In the genomic region with DNA sequence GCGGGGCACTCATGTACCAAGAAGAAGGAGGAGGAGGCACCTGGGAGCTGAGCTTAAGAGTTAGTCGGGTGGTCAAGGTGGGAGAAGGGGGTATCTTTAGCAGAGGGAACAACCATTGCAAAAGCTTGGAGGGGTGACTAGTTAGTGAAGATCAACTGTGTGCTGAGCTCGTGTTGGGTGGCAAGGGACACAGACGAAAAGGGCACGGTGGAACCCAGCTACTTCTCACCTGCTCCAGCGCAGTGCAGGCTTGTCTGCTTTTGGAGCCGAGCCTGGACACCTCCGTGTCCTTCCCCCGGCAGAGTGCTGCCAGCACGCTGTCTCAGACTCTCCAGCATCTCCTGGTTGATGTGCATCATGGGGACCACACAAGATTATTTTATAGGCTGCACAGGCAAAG, we compare ENCODE assay signal across 25 cellular contexts.
A peak's percentile ranks its signal among the peaks of the same experiment; 100 is the strongest.
DNase-seq lines count a peak whose midpoint lies in the region; ATAC-seq and TF ChIP-seq lines count a peak whose summit lies in the region.
"Had no signal": no experiment of that assay in that cellular context is flagged by ENCODE, and none has a peak within 500 bp of the region (broad histone marks: within the 10 kb centered on the region; RNA-seq: fewer than 3 reads in every experiment).

No MANE protein-coding gene starts in this region.

- peak overlapping the region; percentile 46 for H2BK5ac ChIP-seq in neuronal stem cell (ENCODE audit: low read length)

- no peaks in the 10 kb centered on the region for H3K36me3 Mint-ChIP-seq in chondrocyte (ENCODE audit: low read depth)

- no peak overlapping the region for H3K4me3 Mint-ChIP-seq in chondrocyte (ENCODE audit: unreplicated experiment)
- H3K4me3 Mint-ChIP-seq: activated CD4-positive, alpha-beta T cell treated with anti-CD3 and anti-CD28 coated beads, Interleukin-2, amount 10 ng/mL, durations not matched to agents 24 days and 14 days; activated T-helper 1 cell treated with anti-CD3 and anti-CD28 coated beads, Interleukin-12 subunit alpha, Interleukin-12 subunit beta, Interleukin-2, Interleukin-4 antibody, amounts not matched to agents 30 ng/mL and 10 ng/mL and 1 ng/mL, durations not matched to agents 14 hours and 24 hours and 36 hours; central memory CD8-positive, alpha-beta T cell; neural crest cell; T-helper 2 cell treated with Interferon-gamma antibody and Interleukin-4, amounts not matched to agents 5 μg/mL and 100 μg/mL, for 36 hours had no signal

- no peaks in the 10 kb centered on the region for H3K9me3 ChIP-seq in right atrium auricular region
- H3K9me3 ChIP-seq in neuronal stem cell (replicated peaks in 1 of 2; ENCODE audit: control insufficient read depth in 2 of 2, insufficient read depth in 1 of 2, low read depth in 1 of 2, low read length in 2 of 2) = no peaks in the 10 kb centered on the region
- H3K9me3 ChIP-seq in uterus = no peaks in the 10 kb centered on the region
- H3K9me3 ChIP-seq in testis = no peaks in the 10 kb centered on the region
- H3K9me3 ChIP-seq: BE2C, Peyer's patch, SK-N-SH had no signal

- H3K18ac ChIP-seq in neuronal stem cell (ENCODE audit: low read length) = peak overlapping the region; percentile 76

- H3K14ac ChIP-seq in neuronal stem cell (ENCODE audit: low read length) = no peak overlapping the region

- no peak for TF ChIP-seq CTCF in right atrium auricular region (IDR thresholded peaks at IDR 0.05)
- TF ChIP-seq CTCF in chondrocyte (IDR thresholded peaks at IDR 0.05) = no peak
- no peak for TF ChIP-seq CTCF in uterus (IDR thresholded peaks at IDR 0.05)
- no peak for TF ChIP-seq CTCF in testis (IDR thresholded peaks at IDR 0.05)

- no peak overlapping the region for H3K4me2 ChIP-seq in neuronal stem cell (ENCODE audit: insufficient read depth, low read length, poor library complexity, severe bottlenecking)
- H3K4me2 ChIP-seq: SK-N-SH had no signal

- H2BK120ac ChIP-seq in neuronal stem cell (ENCODE audit: low read depth, low read length) = no peak overlapping the region

- H3K4me1 ChIP-seq in right atrium auricular region (peaks cover 0 to 32% of the 10 kb centered on the region in 2 donors), neuronal stem cell (ENCODE audit: control insufficient read depth in 2 of 2, insufficient read depth in 1 of 2, low read depth in 1 of 2, low read length in 2 of 2) (peaks cover 3 to 8% of the 10 kb centered on the region in 2 donors), uterus (peaks cover 0 to 5% of the 10 kb centered on the region in 2 donors), testis (peaks cover 14% of the 10 kb centered on the region)

- WGBS in neuronal stem cell (ENCODE audit: extremely low coverage in 2 of 2, insufficient read length in 2 of 2, insufficient replicate concordance in 1 of 2), 2 donors = no CpG with 5 or more reads among the region's 10 CpGs
- 51 to 62% methylated on average over 9 to 10 of the region's 10 CpGs for WGBS in testis, 2 donors

- H2AFZ ChIP-seq in neuronal stem cell (ENCODE audit: low read length) = no peak overlapping the region

- H3K27me3 Mint-ChIP-seq in chondrocyte (ENCODE audit: low read depth) = no peaks in the 10 kb centered on the region

- peaks cover 65% of the 10 kb centered on the region for H3K4me1 Mint-ChIP-seq in chondrocyte (ENCODE audit: low read depth)
- H3K4me1 Mint-ChIP-seq: central memory CD8-positive, alpha-beta T cell had no signal

- H3K27ac ChIP-seq in right atrium auricular region (peak overlapping the region; percentile 66 to 75), neuronal stem cell (replicated peaks; ENCODE audit: low read length) (no peak overlapping the region), uterus (peak overlapping the region; percentile 3 to 99), testis (no peak overlapping the region)

- no peak overlapping the region for H2BK12ac ChIP-seq in neuronal stem cell (ENCODE audit: low read length)

- H3K27ac Mint-ChIP-seq in chondrocyte (ENCODE audit: unreplicated experiment) = peak overlapping the region; percentile 93
- H3K27ac Mint-ChIP-seq: activated CD4-positive, alpha-beta T cell treated with anti-CD3 and anti-CD28 coated beads, Interleukin-2, amount 10 ng/mL, durations not matched to agents 24 days and 14 days; activated T-helper 1 cell treated with anti-CD3 and anti-CD28 coated beads, Interleukin-12 subunit alpha, Interleukin-12 subunit beta, Interleukin-2, Interleukin-4 antibody, amounts not matched to agents 30 ng/mL and 10 ng/mL and 1 ng/mL, durations not matched to agents 14 hours and 24 hours and 36 hours; progenitor cell of endocrine pancreas; T-helper 2 cell treated with Interferon-gamma antibody and Interleukin-4, amounts not matched to agents 5 μg/mL and 100 μg/mL, for 36 hours had no signal

- H2BK15ac ChIP-seq in neuronal stem cell (ENCODE audit: low read length) = no peak overlapping the region

- no peak for ATAC-seq in Right ventricle myocardium superior (ENCODE audit: poor library complexity)
- ATAC-seq in GM18502 (IDR thresholded peaks at IDR 0.05; ENCODE audit: poor library complexity, unreplicated experiment) = no peak
- ATAC-seq: left colon had no signal

- H3K4me3 ChIP-seq in right atrium auricular region (no peak overlapping the region), neuronal stem cell (ENCODE audit: low read length in 2 of 2) (no peak overlapping the region), uterus (no peak overlapping the region), testis (no peak overlapping the region)
- H3K4me3 ChIP-seq: Peyer's patch had no signal

- H3K23ac ChIP-seq in neuronal stem cell (ENCODE audit: low read depth, low read length, poor library complexity) = no peak overlapping the region

- DNase-seq in right atrium auricular region (ENCODE audit: low spot score) = no peak
- no peak for DNase-seq in Right ventricle myocardium superior
- DNase-seq in chondrocyte (ENCODE audit: low spot score) = no peak
- no peak for DNase-seq in neuronal stem cell (ENCODE audit: low spot score)
- DNase-seq in uterus = no peak
- no peak for DNase-seq in testis
- no peak for DNase-seq in activated CD8-positive, alpha-beta memory T cell treated with anti-CD3 and anti-CD28 coated beads, Interleukin-2, amount 50 U/mL, for 48 hours
- DNase-seq: activated CD4-positive, alpha-beta T cell treated with anti-CD3 and anti-CD28 coated beads, Interleukin-2, amount 10 ng/mL, durations not matched to agents 24 days and 14 days; activated naive CD4-positive, alpha-beta T cell treated with anti-CD3 and anti-CD28 coated beads, Interleukin-2, amount 50 U/mL, for 16 hours; BE2C; effector CD4-positive, alpha-beta T cell; GDM1; KG1; left colon; NCI-H1436; NCI-H510A; Peyer's patch; SK-N-SH; stimulated activated CD4-positive, alpha-beta T cell treated with anti-CD3 and anti-CD28 coated beads, Interleukin-1b, Interleukin-23, amount 100 ng/mL, for 48 hours had no signal

- TF ChIP-seq POLR2A in uterus (IDR thresholded peaks at IDR 0.05) (no peak), testis (IDR thresholded peaks at IDR 0.05) (no peak)

- no peaks in the 10 kb centered on the region for H3K79me1 ChIP-seq in neuronal stem cell (ENCODE audit: low read depth, low read length)

- no peak overlapping the region for H2AK5ac ChIP-seq in neuronal stem cell (ENCODE audit: low read depth, low read length)

- H4K8ac ChIP-seq in neuronal stem cell (ENCODE audit: low read depth, low read length) = no peak overlapping the region

- intact Hi-C loops in Right ventricle myocardium superior (cut with DNase I) = no loop called here
- intact Hi-C loops in uterus (cut with DNase I; ENCODE audit: low total_unique reads) = no loop called here
- intact Hi-C loops in testis (cut with DNase I; ENCODE audit: low total_unique reads) = no loop called here

- H3K9ac ChIP-seq in neuronal stem cell (ENCODE audit: low read depth, low read length, poor library complexity) = no peak overlapping the region
- H3K9ac ChIP-seq: SK-N-SH had no signal

- H3K36me3 ChIP-seq in right atrium auricular region (no peaks in the 10 kb centered on the region), neuronal stem cell (replicated peaks in 1 of 2; ENCODE audit: control insufficient read depth in 2 of 2, insufficient read depth in 2 of 2, low read length in 2 of 2) (no peaks in the 10 kb centered on the region), uterus (no peaks in the 10 kb centered on the region), testis (ENCODE audit: low read depth, missing control alignments) (no peaks in the 10 kb centered on the region)
- H3K36me3 ChIP-seq: BE2C, Peyer's patch had no signal

- H4K91ac ChIP-seq in neuronal stem cell (ENCODE audit: low read depth, low read length, poor library complexity) = no peak overlapping the region

- H3K9me3 Mint-ChIP-seq in chondrocyte (ENCODE audit: low read depth) = peaks cover 7% of the 10 kb centered on the region
- H3K9me3 Mint-ChIP-seq: activated CD4-positive, alpha-beta T cell treated with anti-CD3 and anti-CD28 coated beads, Interleukin-2, amount 10 ng/mL, durations not matched to agents 24 days and 14 days; activated T-helper 1 cell treated with anti-CD3 and anti-CD28 coated beads, Interleukin-12 subunit alpha, Interleukin-12 subunit beta, Interleukin-2, Interleukin-4 antibody, amounts not matched to agents 30 ng/mL and 10 ng/mL and 1 ng/mL, durations not matched to agents 14 hours and 24 hours and 36 hours; central memory CD8-positive, alpha-beta T cell; neural crest cell; T-helper 2 cell treated with Interferon-gamma antibody and Interleukin-4, amounts not matched to agents 5 μg/mL and 100 μg/mL, for 36 hours had no signal

- H3K4ac ChIP-seq in neuronal stem cell (ENCODE audit: low read length) = no peak overlapping the region

- H3K27me3 ChIP-seq in right atrium auricular region = no peaks in the 10 kb centered on the region
- H3K27me3 ChIP-seq in neuronal stem cell (ENCODE audit: control insufficient read depth in 3 of 3, insufficient read depth in 3 of 3, low read depth in 1 of 3, low read length in 3 of 3) = peaks cover 0 to 29% (median 0%) of the 10 kb centered on the region in 3 experiments
- no peaks in the 10 kb centered on the region for H3K27me3 ChIP-seq in uterus
- H3K27me3 ChIP-seq in testis = no peaks in the 10 kb centered on the region
- H3K27me3 ChIP-seq: BE2C, Peyer's patch had no signal

Comparison
In these comparisons a context has a peak if more than half of its experiments do, and no peak if none do; other contexts are left out.
1. H3K27ac ChIP-seq: peak in right atrium auricular region (2 of 2) and uterus (2 of 2); none in neuronal stem cell (single experiment) and testis (0 of 2).